ENCODE assay signal across 21 cellular contexts in genomic region chr6:2868637-2869379, GRCh38. TPM values are rescaled to one million over a fixed set of nuclear protein-coding genes. Genes with fewer than 3 reads are reported as not detected.
A peak's percentile ranks its signal among the peaks of the same experiment; 100 is the strongest.
DNase-seq lines count a peak whose midpoint lies in the region; ATAC-seq and TF ChIP-seq lines count a peak whose summit lies in the region.
"Had no signal": no experiment of that assay in that cellular context is flagged by ENCODE, and none has a peak within 500 bp of the region (broad histone marks: within the 10 kb centered on the region; RNA-seq: fewer than 3 reads in every experiment).

No MANE protein-coding gene starts in this region.

- intact Hi-C loops in activated CD4-positive, alpha-beta T cell treated with anti-CD3 and anti-CD28 coated beads, Interleukin-2, amount 10 ng/mL, durations not matched to agents 24 days and 14 days (cut with micrococcal nuclease): no loop called here
- intact Hi-C loops in HCT116 (cut with micrococcal nuclease): no loop called here
- intact Hi-C loops in spleen (cut with DNase I; ENCODE audit: low total_unique reads): no loop called here

- H2AFZ ChIP-seq in HCT116 (ENCODE audit: low read depth, low read length, poor library complexity, severe bottlenecking): no peak overlapping the region
- H2AFZ ChIP-seq: GM23248 had no signal

- BruUV-seq in HCT116 (replicated peaks; lab: Mats Ljungman, UMichigan): TSS peak; percentile 97

- no peak for ATAC-seq in HCT116
- ATAC-seq in activated T-helper 17 cell treated with anti-CD3 and anti-CD28 coated beads, Interleukin-2, amount 50 U/mL, for 72 hours (replicated peaks): peak; percentile 68
- ATAC-seq in naive thymus-derived CD8-positive, alpha-beta T cell: peak in 1 of 2 donors; percentile 65
- ATAC-seq in HG02885 (IDR thresholded peaks at IDR 0.05; ENCODE audit: poor library complexity, unreplicated experiment): no peak
- ATAC-seq: natural killer cell had no signal

- H3K4me1 ChIP-seq in HCT116 (ENCODE audit: control insufficient read depth in 1 of 2, insufficient read depth in 2 of 2, low read length in 2 of 2): peaks cover 12 to 31% of the 10 kb centered on the region in 2 experiments
- peaks cover 9 to 72% (median 31%) of the 10 kb centered on the region in 6 donors for H3K4me1 ChIP-seq in spleen

- RAD21 ChIA-PET in HCT116 (lab: Charles Lee; ENCODE audit: low non-redundant PET in 1 of 2, low total read pairs in 2 of 2, uncharacterized antibody in 2 of 2, unreplicated experiment in 2 of 2): no interaction called here

- POLR2A ChIA-PET in HCT116 (lab: Charles Lee): interaction anchor here (0.8 to 3.6 kb wide), 11 partner anchors 9 to 78 kb away, joined by 3 to 20 read pairs (median 8); partner anchors contain the start of gene SERPINB1
- POLR2A ChIA-PET in naive thymus-derived CD8-positive, alpha-beta T cell (lab: Charles Lee): interaction anchor here (0.9 to 2.9 kb wide), 8 partner anchors 11 to 35 kb away, joined by 3 to 11 read pairs (median 4); partner anchors contain the start of gene SERPINB9

- no peaks in the 10 kb centered on the region for H3K27me3 Mint-ChIP-seq in activated CD4-positive, alpha-beta T cell treated with anti-CD3 and anti-CD28 coated beads, Interleukin-2, amount 10 ng/mL, durations not matched to agents 24 days and 14 days
- no peaks in the 10 kb centered on the region for H3K27me3 Mint-ChIP-seq in activated T-helper 17 cell treated with anti-CD3 and anti-CD28 coated beads, Interleukin-2, amount 50 U/mL, for 72 hours
- no peaks in the 10 kb centered on the region for H3K27me3 Mint-ChIP-seq in naive thymus-derived CD8-positive, alpha-beta T cell

- H3K27ac Mint-ChIP-seq in activated CD4-positive, alpha-beta T cell treated with anti-CD3 and anti-CD28 coated beads, Interleukin-2, amount 10 ng/mL, durations not matched to agents 24 days and 14 days: peak overlapping the region; percentile 85
- no peak overlapping the region for H3K27ac Mint-ChIP-seq in activated T-helper 17 cell treated with anti-CD3 and anti-CD28 coated beads, Interleukin-2, amount 50 U/mL, for 72 hours
- H3K27ac Mint-ChIP-seq in naive thymus-derived CD8-positive, alpha-beta T cell: peak overlapping the region in 9 of 10 donors; percentile 18 to 81 (median 64)
- H3K27ac Mint-ChIP-seq: brain had no signal

- H3K4me2 ChIP-seq in HCT116 (ENCODE audit: low read length): no peak overlapping the region

- H3K9me3 ChIP-seq in HCT116 (ENCODE audit: control insufficient read depth in 1 of 2, insufficient read depth in 1 of 2, low read depth in 1 of 2, low read length in 2 of 2): no peaks in the 10 kb centered on the region
- peaks cover 0 to 5% (median 0%) of the 10 kb centered on the region in 8 donors for H3K9me3 ChIP-seq in spleen
- H3K9me3 ChIP-seq: esophagus squamous epithelium, stomach had no signal

- H3K9ac ChIP-seq in HCT116 (ENCODE audit: low read length): no peak overlapping the region
- H3K9ac ChIP-seq: GM23248 had no signal

- H3K9me2 ChIP-seq in HCT116 (ENCODE audit: insufficient read depth): no peaks in the 10 kb centered on the region

- H4K20me1 ChIP-seq in HCT116 (ENCODE audit: insufficient read depth): no peaks in the 10 kb centered on the region

- no peaks in the 10 kb centered on the region for H3K27me3 ChIP-seq in HCT116 (ENCODE audit: insufficient read depth, low read length)
- H3K27me3 ChIP-seq in spleen (replicated peaks in 1 of 7): no peaks in the 10 kb centered on the region
- H3K27me3 ChIP-seq: dorsolateral prefrontal cortex, esophagus squamous epithelium, stomach had no signal

- peaks cover 4% of the 10 kb centered on the region for H3K9me3 Mint-ChIP-seq in activated CD4-positive, alpha-beta T cell treated with anti-CD3 and anti-CD28 coated beads, Interleukin-2, amount 10 ng/mL, durations not matched to agents 24 days and 14 days
- no peaks in the 10 kb centered on the region for H3K9me3 Mint-ChIP-seq in activated T-helper 17 cell treated with anti-CD3 and anti-CD28 coated beads, Interleukin-2, amount 50 U/mL, for 72 hours
- H3K9me3 Mint-ChIP-seq in naive thymus-derived CD8-positive, alpha-beta T cell: no peaks in the 10 kb centered on the region
- H3K9me3 Mint-ChIP-seq: natural killer cell had no signal

- 69 to 81% (median 74%) methylated on average over 10 of the region's 10 CpGs for WGBS in spleen, 5 donors

- TF ChIP-seq CTCF in HCT116 (IDR thresholded peaks at IDR 0.05 in 2 of 3, conservative IDR thresholded peaks at IDR 0.05 in 1 of 3; ENCODE audit: borderline replicate concordance in 1 of 3, insufficient read depth in 1 of 3, low read depth in 2 of 3, low read length in 2 of 3): no peak
- no peak for TF ChIP-seq CTCF in spleen (IDR thresholded peaks at IDR 0.05 in 8 of 11, conservative IDR thresholded peaks at IDR 0.05 in 3 of 11)

- CTCF ChIA-PET in HCT116 (lab: Charles Lee): interaction anchor here (1.2 to 2.4 kb wide), 3 partner anchors 22 to 131 kb away, joined by 3 to 8 read pairs (median 6); no protein-coding TSS in a partner anchor

- H3K79me2 ChIP-seq in HCT116 (ENCODE audit: insufficient read depth, low read length): no peaks in the 10 kb centered on the region

- H3K4me3 ChIP-seq in HCT116 (replicated peaks in 1 of 2; ENCODE audit: low read depth in 1 of 2, low read length in 2 of 2) (no peak overlapping the region), spleen (no peak overlapping the region)
- H3K4me3 ChIP-seq: dorsolateral prefrontal cortex, esophagus squamous epithelium, GM23248, lung, stomach had no signal

- TF ChIP-seq RAD21 in HCT116 (IDR thresholded peaks at IDR 0.05; ENCODE audit: low read depth): no peak

- peak; percentile 55 for DNase-seq in activated CD4-positive, alpha-beta T cell treated with anti-CD3 and anti-CD28 coated beads, Interleukin-2, amount 10 ng/mL, durations not matched to agents 24 days and 14 days
- DNase-seq in activated CD4-positive, alpha-beta T cell treated with anti-CD3 and anti-CD28 coated beads, Interleukin-2, amount 50 U/mL, for 4 hours: no peak
- DNase-seq in HCT116 (ENCODE audit: low read depth, low spot score) (no peak), spleen (no peak)
- peak in 1 of 10 donors; percentile 35 for DNase-seq in naive thymus-derived CD8-positive, alpha-beta T cell
- DNase-seq in NK-92 treated with Interleukin-12 subunit alpha and Interleukin-12 subunit beta, amount 100 ng/mL, for 24 hours (lab: John Stamatoyannopoulos, UW): no peak
- DNase-seq: dorsolateral prefrontal cortex; esophagus squamous epithelium; glutamatergic neuron; GM23248; natural killer cell; NCI-H1930; SHP77 treated with DMSO at 0.1 percent for 48 hours; stimulated activated CD4-positive, alpha-beta T cell treated with anti-CD3 and anti-CD28 coated beads, Interleukin-12 subunit alpha, Interleukin-12 subunit beta, amount 100 ng/mL, for 4 hours; stomach; T-helper 9 cell had no signal

- H3K4me1 Mint-ChIP-seq in activated CD4-positive, alpha-beta T cell treated with anti-CD3 and anti-CD28 coated beads, Interleukin-2, amount 10 ng/mL, durations not matched to agents 24 days and 14 days: peaks cover 45% of the 10 kb centered on the region
- H3K4me1 Mint-ChIP-seq in activated T-helper 17 cell treated with anti-CD3 and anti-CD28 coated beads, Interleukin-2, amount 50 U/mL, for 72 hours: peaks cover 26% of the 10 kb centered on the region
- peaks cover 9 to 71% (median 37%) of the 10 kb centered on the region in 4 donors for H3K4me1 Mint-ChIP-seq in naive thymus-derived CD8-positive, alpha-beta T cell

- H3K4me3 Mint-ChIP-seq in activated CD4-positive, alpha-beta T cell treated with anti-CD3 and anti-CD28 coated beads, Interleukin-2, amount 10 ng/mL, durations not matched to agents 24 days and 14 days: peak overlapping the region; percentile 45
- peak overlapping the region; percentile 65 for H3K4me3 Mint-ChIP-seq in activated T-helper 17 cell treated with anti-CD3 and anti-CD28 coated beads, Interleukin-2, amount 50 U/mL, for 72 hours
- H3K4me3 Mint-ChIP-seq in naive thymus-derived CD8-positive, alpha-beta T cell: peak overlapping the region in 6 of 10 donors; percentile 10 to 70 (median 32)
- H3K4me3 Mint-ChIP-seq: brain, natural killer cell had no signal

- H3K36me3 Mint-ChIP-seq in activated CD4-positive, alpha-beta T cell treated with anti-CD3 and anti-CD28 coated beads, Interleukin-2, amount 10 ng/mL, durations not matched to agents 24 days and 14 days (ENCODE audit: low read depth): peaks cover 8% of the 10 kb centered on the region
- H3K36me3 Mint-ChIP-seq in activated T-helper 17 cell treated with anti-CD3 and anti-CD28 coated beads, Interleukin-2, amount 50 U/mL, for 72 hours (ENCODE audit: low read depth): no peaks in the 10 kb centered on the region
- no peaks in the 10 kb centered on the region for H3K36me3 Mint-ChIP-seq in naive thymus-derived CD8-positive, alpha-beta T cell
- H3K36me3 Mint-ChIP-seq: brain, natural killer cell had no signal

- no peak overlapping the region for H3K27ac ChIP-seq in HCT116 (ENCODE audit: low read depth, low read length)
- H3K27ac ChIP-seq in spleen: peak overlapping the region in 1 of 8 donors; percentile 25
- H3K27ac ChIP-seq: dorsolateral prefrontal cortex, GM23248, stomach had no signal

- H3K36me3 ChIP-seq in HCT116 (ENCODE audit: control insufficient read depth in 1 of 2, insufficient read depth in 2 of 2, low read length in 2 of 2): no peaks in the 10 kb centered on the region
- H3K36me3 ChIP-seq in spleen: peaks cover 0 to 8% (median 0%) of the 10 kb centered on the region in 6 donors
- H3K36me3 ChIP-seq: esophagus squamous epithelium, stomach had no signal

- TF ChIP-seq POLR2A in HCT116 (IDR thresholded peaks at IDR 0.05; ENCODE audit: borderline replicate concordance, extremely low read depth, insufficient read depth, insufficient read length) (no peak), spleen (IDR thresholded peaks at IDR 0.05) (no peak)

TF ChIP-seq in HCT116, 20 proteins besides CTCF, POLR2A, EP300 and RAD21 (continues in another document):
- no peak for TF ChIP-seq SP1 (IDR thresholded peaks at IDR 0.05; ENCODE audit: low read depth)

RNA-seq across cellular contexts. Expression of gene SERPINB1, which starts 27.1 kb away (rescaled TPM):
- total RNA-seq in activated CD4-positive, alpha-beta T cell treated with anti-CD3 and anti-CD28 coated beads, Interleukin-2, amount 10 ng/mL, durations not matched to agents 24 days and 14 days: 76.1 and 79.9 TPM in 2 replicates
- total RNA-seq in HCT116 (2021; ENCODE audit: unreplicated experiment) (73.2 TPM), spleen (100 to 1,000 TPM in 5 of 7 donors, 10 to 100 TPM in 2; 71.2 to 194 (median 106) TPM)
- polyA plus RNA-seq in HCT116 (2012): 71.4 and 74.9 TPM in 2 replicates
- total RNA-seq in activated T-helper 17 cell treated with anti-CD3 and anti-CD28 coated beads, Interleukin-2, amount 50 U/mL, for 72 hours: 10 to 100 TPM; 33.4 to 67.8 TPM
- 10 to 100 TPM; 65.3 to 67.1 TPM for total RNA-seq in naive thymus-derived CD8-positive, alpha-beta T cell
- 100 to 1,000 TPM; 121 to 130 (median 123) TPM for polyA plus RNA-seq in naive thymus-derived CD8-positive, alpha-beta T cell
- polyA plus RNA-seq in spleen: 10 to 100 TPM; 54.9 to 64.6 (median 55.0) TPM

RNA-seq across cellular contexts. Expression of gene SERPINB9, which starts 34.3 kb away (rescaled TPM):
- total RNA-seq in activated CD4-positive, alpha-beta T cell treated with anti-CD3 and anti-CD28 coated beads, Interleukin-2, amount 10 ng/mL, durations not matched to agents 24 days and 14 days: 81.3 and 83.8 TPM in 2 replicates
- total RNA-seq in HCT116 (2021; ENCODE audit: unreplicated experiment): 31.5 TPM
- 18.2 and 23.9 TPM in 2 replicates for polyA plus RNA-seq in HCT116 (2012)
- total RNA-seq in activated T-helper 17 cell treated with anti-CD3 and anti-CD28 coated beads, Interleukin-2, amount 50 U/mL, for 72 hours: 10 to 100 TPM; 11.2 to 66.1 TPM
- total RNA-seq in naive thymus-derived CD8-positive, alpha-beta T cell: 10 to 100 TPM; 56.6 to 57.1 TPM
- polyA plus RNA-seq in naive thymus-derived CD8-positive, alpha-beta T cell: 10 to 100 TPM; 29.9 to 37.2 (median 35.0) TPM
- 10 to 100 TPM; 43.0 to 75.7 (median 55.4) TPM for total RNA-seq in spleen
- polyA plus RNA-seq in spleen: 10 to 100 TPM; 16.2 to 22.4 (median 17.0) TPM
- total RNA-seq: MCF 10A had no signal
